In genomic region chr6:67888886-67889681, GRCh38 we compare ENCODE assay signal across 1 cellular context.
A peak's percentile ranks its signal among the peaks of the same experiment; 100 is the strongest.
TF ChIP-seq lines count a peak whose summit lies in the region.

No MANE protein-coding gene starts in this region.

TF ChIP-seq in K562, 482 proteins besides CTCF, POLR2A, EP300 and RAD21 (continued from another document and continues in another):
- TF ChIP-seq MGA (IDR thresholded peaks at IDR 0.05) (peak; percentile 46), PATZ1 (CRISPR knock-in tag; IDR thresholded peaks at IDR 0.05; ENCODE audit: borderline replicate concordance) (0 out of 2 replicates have a peak, but pooled peaks have one; percentile 30), KLF10 (CRISPR knock-in tag; IDR thresholded peaks at IDR 0.05) (no peak), SOX6 (IDR thresholded peaks at IDR 0.05) (peak; percentile 100), THRB (CRISPR knock-in tag; conservative IDR thresholded peaks at IDR 0.05) (no peak; the same call in none of the 2 replicates), ETV1 (tag; conservative IDR thresholded peaks at IDR 0.05; ENCODE audit: low read depth) (peak; percentile 100), ZKSCAN1 (IDR thresholded peaks at IDR 0.05; ENCODE audit: low read depth, low read length) (no peak), BRCA1 (IDR thresholded peaks at IDR 0.05) (no peak), BRCA1 (CRISPR knock-in tag; IDR thresholded peaks at IDR 0.05) (no peak), MAFF (IDR thresholded peaks at IDR 0.05; ENCODE audit: low read length) (peak; percentile 41; the same call in 1 of the 2 replicates), SMARCE1 (IDR thresholded peaks at IDR 0.05) (peak; percentile 94), USF1 (CRISPR knock-in tag; IDR thresholded peaks at IDR 0.05) (peak; percentile 74; the same call in 1 of the 2 replicates), RUNX1 (IDR thresholded peaks at IDR 0.05; ENCODE audit: low read depth) (peak; percentile 95; the same call in 1 of the 2 replicates), KAT7 (CRISPR knock-in tag; IDR thresholded peaks at IDR 0.05; ENCODE audit: borderline replicate concordance) (peak; percentile 63; the same call in 1 of the 2 replicates), RBFOX2 (IDR thresholded peaks at IDR 0.05; ENCODE audit: low read depth, low read length) (peak; percentile 94), MEIS2 (IDR thresholded peaks at IDR 0.05; ENCODE audit: partially characterized antibody) (peak; percentile 99), NONO (IDR thresholded peaks at IDR 0.05; ENCODE audit: low read depth in 2 of 2, low read length in 1 of 2) (peak; percentile 30 to 48; a peak in 1 of 4 replicates), ZFP36 (IDR thresholded peaks at IDR 0.05; ENCODE audit: low read depth, low read length, partially characterized antibody) (no peak), ZBTB9 (CRISPR knock-in tag; IDR thresholded peaks at IDR 0.05) (0 out of 2 replicates have a peak, but pooled peaks have one; percentile 72), ZNF398 (CRISPR knock-in tag; IDR thresholded peaks at IDR 0.05) (no peak), SMARCA4 (IDR thresholded peaks at IDR 0.05) (peak; percentile 94), STAT5A (IDR thresholded peaks at IDR 0.05; ENCODE audit: borderline replicate concordance, low read length) (peak; percentile 90), ZNF407 (IDR thresholded peaks at IDR 0.05; ENCODE audit: low read depth) (no peak), GABPA (tag; conservative IDR thresholded peaks at IDR 0.05; ENCODE audit: low read depth) (peak; percentile 70), ARID1B (IDR thresholded peaks at IDR 0.05) (peak; percentile 99)
